1 cellular context compared by ENCODE assay signal in genomic region chr19:35869327-35870123, GRCh38.
TF ChIP-seq lines count a peak whose summit lies in the region.

No MANE protein-coding gene starts in this region.

TF ChIP-seq in HEK293, 187 proteins besides CTCF, POLR2A, EP300 and RAD21 (continued from another document and continues in another):
- TF ChIP-seq ZNF513 (tag by site-specific recombination; IDR thresholded peaks at IDR 0.05) (no peak), EGR2 (tag by site-specific recombination; IDR thresholded peaks at IDR 0.05; ENCODE audit: low read depth) (peak; percentile 76), ZNF621 (tag by site-specific recombination; IDR thresholded peaks at IDR 0.05) (no peak), ZNF521 (tag by site-specific recombination; IDR thresholded peaks at IDR 0.05) (no peak), ZNF202 (tag by site-specific recombination; IDR thresholded peaks at IDR 0.05; ENCODE audit: borderline replicate concordance) (no peak), BCL11A (tag by site-specific recombination; IDR thresholded peaks at IDR 0.05; ENCODE audit: low read depth) (0 out of 2 replicates have a peak, but pooled peaks have one; percentile 29), BCL6B (tag by site-specific recombination; IDR thresholded peaks at IDR 0.05) (no peak), ZBTB10 (tag by site-specific recombination; IDR thresholded peaks at IDR 0.05) (peak; percentile 91), ZNF488 (tag by site-specific recombination; IDR thresholded peaks at IDR 0.05) (no peak), ZNF670 (tag by site-specific recombination; IDR thresholded peaks at IDR 0.05; ENCODE audit: low read depth) (no peak), ZNF175 (tag by site-specific recombination; IDR thresholded peaks at IDR 0.05) (no peak), SALL2 (tag by site-specific recombination; IDR thresholded peaks at IDR 0.05; ENCODE audit: borderline replicate concordance) (no peak), ZNF600 (tag by site-specific recombination; IDR thresholded peaks at IDR 0.05) (peak; percentile 97), MZF1 (tag by site-specific recombination; IDR thresholded peaks at IDR 0.05; ENCODE audit: borderline replicate concordance) (no peak), ZSCAN30 (tag by site-specific recombination; IDR thresholded peaks at IDR 0.05) (no peak; the same call in 1 of the 2 replicates), ZNF510 (tag by site-specific recombination; IDR thresholded peaks at IDR 0.05; ENCODE audit: insufficient replicate concordance) (no peak), ZNF239 (tag by site-specific recombination; IDR thresholded peaks at IDR 0.05) (no peak), ZFP37 (tag by site-specific recombination; IDR thresholded peaks at IDR 0.05) (no peak), PRDM6 (tag by site-specific recombination; IDR thresholded peaks at IDR 0.05) (no peak), HOXA7 (CRISPR knock-in tag; IDR thresholded peaks at IDR 0.05; ENCODE audit: borderline replicate concordance) (no peak), ZNF18 (tag by site-specific recombination; IDR thresholded peaks at IDR 0.05) (no peak), ZNF280C (tag by site-specific recombination; IDR thresholded peaks at IDR 0.05) (no peak), FEZF1 (tag by site-specific recombination; IDR thresholded peaks at IDR 0.05) (no peak), ZNF24 (tag by site-specific recombination; IDR thresholded peaks at IDR 0.05) (peak; percentile 82), ZNF121 (tag by site-specific recombination; IDR thresholded peaks at IDR 0.05) (no peak), ZNF777 (tag by site-specific recombination; IDR thresholded peaks at IDR 0.05; ENCODE audit: borderline replicate concordance) (no peak), ZSCAN4 (tag by site-specific recombination; IDR thresholded peaks at IDR 0.05) (no peak), ZNF549 (tag by site-specific recombination; IDR thresholded peaks at IDR 0.05) (no peak), ZNF664 (tag by site-specific recombination; IDR thresholded peaks at IDR 0.05) (no peak), ZFP3 (tag by site-specific recombination; IDR thresholded peaks at IDR 0.05; ENCODE audit: low read depth) (no peak), ZNF677 (tag by site-specific recombination; IDR thresholded peaks at IDR 0.05) (0 out of 2 replicates have a peak, but pooled peaks have one; percentile 22), ZNF624 (tag by site-specific recombination; IDR thresholded peaks at IDR 0.05) (no peak), ZNF157 (tag by site-specific recombination; IDR thresholded peaks at IDR 0.05) (no peak), MEIS1 (CRISPR knock-in tag; IDR thresholded peaks at IDR 0.05; ENCODE audit: borderline replicate concordance) (no peak), ZNF37A (tag by site-specific recombination; IDR thresholded peaks at IDR 0.05) (no peak), ZNF514 (tag by site-specific recombination; IDR thresholded peaks at IDR 0.05) (no peak), ZNF184 (tag by site-specific recombination; IDR thresholded peaks at IDR 0.05) (no peak), ZNF585B (tag by site-specific recombination; IDR thresholded peaks at IDR 0.05) (no peak), SCRT1 (tag by site-specific recombination; IDR thresholded peaks at IDR 0.05; ENCODE audit: borderline replicate concordance) (peak; percentile 96; the same call in 1 of the 2 replicates), PRDM1 (tag by site-specific recombination; IDR thresholded peaks at IDR 0.05) (no peak), ZNF19 (tag by site-specific recombination; IDR thresholded peaks at IDR 0.05; ENCODE audit: low read depth) (no peak), ZNF843 (tag by site-specific recombination; IDR thresholded peaks at IDR 0.05) (peak; percentile 55), ZNF302 (tag by site-specific recombination; IDR thresholded peaks at IDR 0.05; ENCODE audit: low read depth) (no peak), ZNF155 (tag by site-specific recombination; IDR thresholded peaks at IDR 0.05) (no peak), ZXDB (tag by site-specific recombination; IDR thresholded peaks at IDR 0.05) (peak; percentile 80), ZNF311 (tag by site-specific recombination; IDR thresholded peaks at IDR 0.05; ENCODE audit: borderline replicate concordance) (no peak), ZNF416 (tag by site-specific recombination; IDR thresholded peaks at IDR 0.05) (no peak), ZNF223 (tag by site-specific recombination; IDR thresholded peaks at IDR 0.05) (no peak), ZNF48 (tag by site-specific recombination; IDR thresholded peaks at IDR 0.05) (no peak), RBAK (tag by site-specific recombination; IDR thresholded peaks at IDR 0.05) (no peak), ZNF558 (tag by site-specific recombination; IDR thresholded peaks at IDR 0.05) (no peak), ZBTB44 (tag by site-specific recombination; IDR thresholded peaks at IDR 0.05) (no peak), KLF7 (tag by site-specific recombination; IDR thresholded peaks at IDR 0.05; ENCODE audit: borderline replicate concordance) (peak; percentile 54), ZNF654 (tag by site-specific recombination; IDR thresholded peaks at IDR 0.05; ENCODE audit: low read depth) (no peak), ZNF23 (tag by site-specific recombination; IDR thresholded peaks at IDR 0.05; ENCODE audit: borderline replicate concordance) (no peak), OSR2 (tag by site-specific recombination; IDR thresholded peaks at IDR 0.05) (no peak)
